In genomic region chr17:75412455-75413317, GRCh38 we compare ENCODE assay signal across 8 cellular contexts. TPM values are rescaled to one million over a fixed set of nuclear protein-coding genes. Genes with fewer than 3 reads are reported as not detected.
A peak's percentile ranks its signal among the peaks of the same experiment; 100 is the strongest.
DNase-seq lines count a peak whose midpoint lies in the region; ATAC-seq and TF ChIP-seq lines count a peak whose summit lies in the region.

No MANE protein-coding gene starts in this region.

- no CpG with 5 or more reads among the region's 8 CpGs for WGBS in iPS DF 6.9 (ENCODE audit: insufficient coverage, insufficient read length)
- 7% methylated on average over 8 of the region's 8 CpGs for WGBS in smooth muscle cell (ENCODE audit: low lambda C conversion rate)

- H3K79me2 ChIP-seq in smooth muscle cell (ENCODE audit: low read depth) = no peaks in the 10 kb centered on the region

- H3K4me3 ChIP-seq in BLaER1 treated with 17β-estradiol and CSF1 and Interleukin-3, amounts not matched to agents 10 nM and 100 nM = no peak overlapping the region; a peak in 2 of 20 replicates
- no peak overlapping the region for H3K4me3 ChIP-seq in iPS DF 6.9 (ENCODE audit: low read length)
- peak overlapping the region; percentile 36 for H3K4me3 ChIP-seq in smooth muscle cell

- peak overlapping the region; percentile 81 for H2AFZ ChIP-seq in smooth muscle cell (ENCODE audit: low read depth)

- ATAC-seq in GM21737 (IDR thresholded peaks at IDR 0.05; ENCODE audit: unreplicated experiment) (peak; percentile 59), GM21717 (IDR thresholded peaks at IDR 0.05; ENCODE audit: unreplicated experiment) (no peak)

- DNase-seq in NCI-H2029 (lab: John Stamatoyannopoulos, UW) = peak; percentile 33
- DNase-seq in T-helper 9 cell = peak; percentile 58
- DNase-seq in astrocyte of the hippocampus (ENCODE audit: low read depth, low spot score) = peak; percentile 82
- peak; percentile 81 for DNase-seq in iPS DF 6.9 (ENCODE audit: low read depth, low spot score)
- DNase-seq in smooth muscle cell (lab: John Stamatoyannopoulos, UW; ENCODE audit: unreplicated experiment) = peak; percentile 7

- no peaks in the 10 kb centered on the region for H3K9me3 ChIP-seq in BLaER1 treated with 17β-estradiol and CSF1 and Interleukin-3, amounts not matched to agents 10 nM and 100 nM (replicated peaks in 1 of 11)
- H3K9me3 ChIP-seq in iPS DF 6.9 (ENCODE audit: control insufficient read depth, insufficient read depth, low read length) (no peaks in the 10 kb centered on the region), smooth muscle cell (replicated peaks; ENCODE audit: low read depth) (no peaks in the 10 kb centered on the region)

- H3K27me3 ChIP-seq in BLaER1 treated with 17β-estradiol and CSF1 and Interleukin-3, amounts not matched to agents 10 nM and 100 nM = no peaks in the 10 kb centered on the region
- H3K27me3 ChIP-seq in iPS DF 6.9 (ENCODE audit: control insufficient read depth, insufficient read depth, low read length) (no peaks in the 10 kb centered on the region), smooth muscle cell (ENCODE audit: low read depth) (peaks cover 3% of the 10 kb centered on the region)

- peaks cover 30 to 64% (median 49%) of the 10 kb centered on the region in 10 experiments for H3K4me1 ChIP-seq in BLaER1 treated with 17β-estradiol and CSF1 and Interleukin-3, amounts not matched to agents 10 nM and 100 nM
- no peaks in the 10 kb centered on the region; the same call in 1 of the 2 replicates for H3K4me1 ChIP-seq in iPS DF 6.9 (ENCODE audit: control insufficient read depth, insufficient read depth, low read length)
- H3K4me1 ChIP-seq in smooth muscle cell (ENCODE audit: low read depth) = no peaks in the 10 kb centered on the region

- no peaks in the 10 kb centered on the region for H3K36me3 ChIP-seq in BLaER1 treated with 17β-estradiol and CSF1 and Interleukin-3, amounts not matched to agents 10 nM and 100 nM
- H3K36me3 ChIP-seq in iPS DF 6.9 (ENCODE audit: control insufficient read depth, insufficient read depth, low read length) (no peaks in the 10 kb centered on the region), smooth muscle cell (ENCODE audit: low read depth) (no peaks in the 10 kb centered on the region)

- H4K20me1 ChIP-seq in BLaER1 treated with 17β-estradiol and CSF1 and Interleukin-3, amounts not matched to agents 10 nM and 100 nM = no peaks in the 10 kb centered on the region
- H4K20me1 ChIP-seq in smooth muscle cell (ENCODE audit: low read depth) = no peaks in the 10 kb centered on the region

- TF ChIP-seq CTCF in smooth muscle cell (IDR thresholded peaks at IDR 0.05; ENCODE audit: borderline replicate concordance, insufficient read depth, poor library complexity, severe bottlenecking) = peak; percentile 71

- H3F3A ChIP-seq in smooth muscle cell (ENCODE audit: low read depth) = no peaks in the 10 kb centered on the region

- peak overlapping the region in 8 of 11 experiments; percentile 18 to 64 (median 42); a peak in 13 of 22 replicates for H3K9ac ChIP-seq in BLaER1 treated with 17β-estradiol and CSF1 and Interleukin-3, amounts not matched to agents 10 nM and 100 nM
- H3K9ac ChIP-seq in smooth muscle cell (ENCODE audit: low read depth) = no peak overlapping the region

- peak overlapping the region; percentile 36 to 74 (median 58) for H3K4me2 ChIP-seq in BLaER1 treated with 17β-estradiol and CSF1 and Interleukin-3, amounts not matched to agents 10 nM and 100 nM
- peak overlapping the region; percentile 83 for H3K4me2 ChIP-seq in smooth muscle cell

- peak overlapping the region in 7 of 11 experiments; percentile 3 to 56 (median 40); a peak in 10 of 22 replicates for H3K27ac ChIP-seq in BLaER1 treated with 17β-estradiol and CSF1 and Interleukin-3, amounts not matched to agents 10 nM and 100 nM
- H3K27ac ChIP-seq in iPS DF 6.9 (ENCODE audit: low read length) (no peak overlapping the region), smooth muscle cell (ENCODE audit: low read depth) (no peak overlapping the region)

RNA-seq across cellular contexts. Expression of gene GRB2, which starts 7.2 kb away (rescaled TPM):
- total RNA-seq in smooth muscle cell = 62.4 and 76.5 TPM in 2 replicates
- polyA plus RNA-seq in smooth muscle cell = 80.1 and 83.2 TPM in 2 replicates

RNA-seq across cellular contexts. Expression of gene TMEM94, which starts 43.7 kb away (rescaled TPM):
- total RNA-seq in smooth muscle cell = 18.4 and 35.9 TPM in 2 replicates
- 25.9 and 26.3 TPM in 2 replicates for polyA plus RNA-seq in smooth muscle cell

Comparison
In these comparisons a context has a peak if more than half of its experiments do, and no peak if none do; other contexts are left out.
1. H3K27ac ChIP-seq: peak in BLaER1 treated with 17β-estradiol and CSF1 and Interleukin-3, amounts not matched to agents 10 nM and 100 nM (7 of 11); none in iPS DF 6.9 (single experiment) and smooth muscle cell (single experiment).
2. DNase-seq: peak in every context shown above with its lines; median percentile 82 in astrocyte of the hippocampus; 81 in iPS DF 6.9; 58 in T-helper 9 cell; 33 in NCI-H2029; 7 in smooth muscle cell.